ENCODE assay signal across 10 cellular contexts in the genomic region with DNA sequence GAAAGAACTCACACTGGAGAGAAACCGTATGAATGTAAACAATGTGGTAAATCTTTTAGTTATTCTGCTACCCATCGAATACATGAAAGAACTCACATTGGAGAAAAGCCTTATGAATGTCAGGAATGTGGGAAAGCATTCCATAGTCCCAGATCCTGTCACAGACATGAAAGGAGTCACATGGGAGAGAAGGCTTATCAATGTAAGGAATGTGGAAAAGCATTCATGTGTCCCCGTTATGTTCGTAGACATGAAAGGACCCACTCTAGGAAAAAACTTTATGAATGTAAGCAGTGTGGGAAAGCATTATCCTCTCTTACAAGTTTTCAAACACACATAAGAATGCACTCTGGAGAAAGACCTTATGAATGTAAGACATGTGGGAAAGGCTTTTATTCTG. TPM values are rescaled to one million over a fixed set of nuclear protein-coding genes. Genes with fewer than 3 reads are reported as not detected.
DNase-seq lines count a peak whose midpoint lies in the region; ATAC-seq, FAIRE-seq and TF ChIP-seq lines count a peak whose summit lies in the region.
"Not testable (repeated sequence)": the region's sequence is repeated elsewhere in the genome, so short reads cannot be mapped to it uniquely, and the experiment has no call there.
"Had no signal": no experiment of that assay in that cellular context is flagged by ENCODE, and none has a peak within 500 bp of the region (broad histone marks: within the 10 kb centered on the region; RNA-seq: fewer than 3 reads in every experiment).

No MANE protein-coding gene starts in this region.

- not testable (repeated sequence) for H3K4me1 Mint-ChIP-seq in CD8-positive, alpha-beta T cell (ENCODE audit: low read depth)

- H3K23ac ChIP-seq in mesendoderm (ENCODE audit: low read length) = not testable (repeated sequence)

- FAIRE-seq in GM12892 (lab: Jason Lieb, UNC) = peak; percentile 21

- H3K27me3 ChIP-seq in CD8-positive, alpha-beta T cell (ENCODE audit: insufficient read depth, low read length); mesendoderm (ENCODE audit: insufficient read depth, low read length, poor library complexity); subcutaneous abdominal adipose tissue (ENCODE audit: control insufficient read depth in 5 of 5, insufficient read depth in 4 of 5, low read length in 5 of 5): not testable (repeated sequence)

- not testable (repeated sequence) for H3K4me2 ChIP-seq in OCI-LY7 (ENCODE audit: low read length); mesendoderm (ENCODE audit: low read length)

- ATAC-seq in CD8-positive, alpha-beta T cell = not testable (repeated sequence)

- H3K9me3 Mint-ChIP-seq in CD8-positive, alpha-beta T cell = peaks cover 50% of the 10 kb centered on the region

- not testable (repeated sequence) for H3K27me3 Mint-ChIP-seq in CD8-positive, alpha-beta T cell (ENCODE audit: low read depth)

- H3K18ac ChIP-seq in mesendoderm (ENCODE audit: low read length) = not testable (repeated sequence)

- peaks cover 73% of the 10 kb centered on the region for H3K36me3 Mint-ChIP-seq in CD8-positive, alpha-beta T cell

- H3K27ac Mint-ChIP-seq in CD8-positive, alpha-beta T cell = not testable (repeated sequence)

- H3K79me1 ChIP-seq in mesendoderm (ENCODE audit: low read length) = not testable (repeated sequence)

- H3K27ac ChIP-seq in CD8-positive, alpha-beta T cell (ENCODE audit: low read depth, low read length); OCI-LY7 (ENCODE audit: low read depth, low read length, poor library complexity, severe bottlenecking); coronary artery; mesendoderm (ENCODE audit: low read depth, low read length); subcutaneous abdominal adipose tissue (ENCODE audit: low read depth, low read length): not testable (repeated sequence)

- CTCF ChIA-PET in CD8-positive, alpha-beta T cell (lab: Charles Lee); OCI-LY7 (lab: Charles Lee; ENCODE audit: unreplicated experiment): not testable (repeated sequence)

- not testable (repeated sequence) for H2AFZ ChIP-seq in OCI-LY7 (ENCODE audit: low read length)

- POLR2A ChIA-PET in CD8-positive, alpha-beta T cell (lab: Charles Lee); OCI-LY7 (lab: Charles Lee): not testable (repeated sequence)

- not testable (repeated sequence) for TF ChIP-seq CTCF in CD8-positive, alpha-beta T cell (IDR thresholded peaks at IDR 0.05); OCI-LY7 (conservative IDR thresholded peaks at IDR 0.05; ENCODE audit: low read length); coronary artery (IDR thresholded peaks at IDR 0.05)

- H2BK120ac ChIP-seq in mesendoderm (ENCODE audit: low read depth, low read length) = not testable (repeated sequence)

- not testable (repeated sequence) for H2BK15ac ChIP-seq in mesendoderm (replicated peaks; ENCODE audit: low read depth)

- H3K9me2 ChIP-seq in OCI-LY7 (ENCODE audit: insufficient read depth, low read length) = not testable (repeated sequence)

- not testable (repeated sequence) for H4K20me1 ChIP-seq in OCI-LY7 (ENCODE audit: insufficient read depth, low read length)

- H3K36me3 ChIP-seq in CD8-positive, alpha-beta T cell (ENCODE audit: insufficient read depth, low read length) = peaks cover 16% of the 10 kb centered on the region
- H3K36me3 ChIP-seq in OCI-LY7 (ENCODE audit: insufficient read depth, low read length) (peaks cover 51% of the 10 kb centered on the region), subcutaneous abdominal adipose tissue (ENCODE audit: control insufficient read depth in 5 of 5, insufficient read depth in 5 of 5, low read length in 5 of 5) (peaks cover 8 to 18% (median 17%) of the 10 kb centered on the region in 5 donors)
- H3K36me3 ChIP-seq in mesendoderm (ENCODE audit: control insufficient read depth, insufficient read depth, low read length) = not testable (repeated sequence)

- not testable (repeated sequence) for H3K56ac ChIP-seq in mesendoderm (ENCODE audit: low read length)

- not testable (repeated sequence) for TF ChIP-seq POLR2A in GM12892 (IDR thresholded peaks at IDR 0.05; ENCODE audit: low read depth, low read length)

- H3K79me2 ChIP-seq in OCI-LY7 (ENCODE audit: insufficient read depth, low read depth, low read length); mesendoderm (ENCODE audit: control insufficient read depth, insufficient read depth, low read length): not testable (repeated sequence)

- WGBS in mesendoderm (ENCODE audit: extremely low coverage, insufficient coverage, low lambda C conversion rate) = no CpG with 5 or more reads among the region's 4 CpGs

- peak overlapping the region; percentile 21 for H3K4me3 ChIP-seq in CD8-positive, alpha-beta T cell (ENCODE audit: low read depth, low read length)
- H3K4me3 ChIP-seq in OCI-LY7 (ENCODE audit: low read depth, low read length, poor library complexity, severe bottlenecking); mesendoderm (ENCODE audit: low read length): not testable (repeated sequence)
- peak overlapping the region; percentile 24 for H3K4me3 ChIP-seq in coronary artery
- H3K4me3 ChIP-seq in subcutaneous abdominal adipose tissue (ENCODE audit: low read depth in 1 of 5, low read length in 5 of 5) = peak overlapping the region in 4 of 5 donors; percentile 8 to 32 (median 21)

- H3K9ac ChIP-seq in mesendoderm (ENCODE audit: low read length); subcutaneous abdominal adipose tissue (ENCODE audit: low read length in 5 of 5): not testable (repeated sequence)

- not testable (repeated sequence) for DNase-seq in CD8-positive, alpha-beta T cell; GM12892 (ENCODE audit: insufficient read length); OCI-LY7 (ENCODE audit: low spot score); coronary artery (ENCODE audit: low spot score)
- DNase-seq in SW480 (ENCODE audit: low spot score) = peak; percentile 8
- DNase-seq in mesendoderm = peak; percentile 19

- H4K8ac ChIP-seq in mesendoderm (ENCODE audit: low read depth, low read length) = not testable (repeated sequence)

- intact Hi-C loops in CD8-positive, alpha-beta T cell (cut with DNase I, micrococcal nuclease); OCI-LY7 (cut with micrococcal nuclease; ENCODE audit: unreplicated experiment): not testable (repeated sequence)

- peaks cover 45% of the 10 kb centered on the region for H3K9me3 ChIP-seq in CD8-positive, alpha-beta T cell (ENCODE audit: low read length)
- not testable (repeated sequence) for H3K9me3 ChIP-seq in OCI-LY7 (ENCODE audit: low read length)
- H3K9me3 ChIP-seq in subcutaneous abdominal adipose tissue (ENCODE audit: control insufficient read depth in 5 of 5, low read length in 5 of 5) = peaks cover 24 to 47% (median 28%) of the 10 kb centered on the region in 5 donors

- H3K4me1 ChIP-seq in CD8-positive, alpha-beta T cell (ENCODE audit: insufficient read depth, low read length); OCI-LY7 (ENCODE audit: insufficient read depth, low read length, poor library complexity, severe bottlenecking); mesendoderm (ENCODE audit: control insufficient read depth, low read depth, low read length); subcutaneous abdominal adipose tissue (ENCODE audit: control insufficient read depth in 5 of 5, insufficient read depth in 5 of 5, low read length in 5 of 5): not testable (repeated sequence)

- H3K4ac ChIP-seq in mesendoderm (ENCODE audit: low read depth, low read length) = not testable (repeated sequence)

- not testable (repeated sequence) for H2AK5ac ChIP-seq in mesendoderm (ENCODE audit: low read length)

- not testable (repeated sequence) for H2BK5ac ChIP-seq in mesendoderm (ENCODE audit: low read length)

- not testable (repeated sequence) for H4K5ac ChIP-seq in mesendoderm (ENCODE audit: low read length)

- H3K4me3 Mint-ChIP-seq in CD8-positive, alpha-beta T cell = not testable (repeated sequence)

- BruUV-seq in OCI-LY7 (replicated peaks; lab: Mats Ljungman, UMichigan) = TSS peak; percentile 50

RNA-seq across cellular contexts. Expression of a gene that starts 19.2 kb away (rescaled TPM):
- 1 to 10 TPM; 6.2 to 7.9 TPM for total RNA-seq in CD8-positive, alpha-beta T cell
- 7.4 TPM for polyA plus RNA-seq in GM12892 (2012; ENCODE audit: missing spikeins)
- total RNA-seq in OCI-LY7 (2014; rRNA removed; shearing (Covaris generic)) = 38.1 and 40.2 TPM in 2 replicates
- total RNA-seq in OCI-LY7 (2022) = 33.8 and 45.5 TPM in 2 replicates
- polyA plus RNA-seq in mesendoderm (2013, experiment 1 of 2) = 0.24 TPM
- polyA plus RNA-seq in mesendoderm (2013, experiment 2 of 2) = 0.17 TPM
- total RNA-seq: A172, H1, H7 had no signal

RNA-seq across cellular contexts. Expression of a gene that starts 19.8 kb away (rescaled TPM):
- total RNA-seq in CD8-positive, alpha-beta T cell = 1 to 10 TPM; 1.7 to 2.0 TPM
- 2.2 TPM for polyA plus RNA-seq in GM12892 (2012; ENCODE audit: missing spikeins)
- 7.1 and 9.7 TPM in 2 replicates for total RNA-seq in OCI-LY7 (2014; rRNA removed; shearing (Covaris generic))
- total RNA-seq in OCI-LY7 (2022) = 13.9 and 15.8 TPM in 2 replicates
- 6.7 TPM for polyA plus RNA-seq in mesendoderm (2013, experiment 1 of 2)
- polyA plus RNA-seq in mesendoderm (2013, experiment 2 of 2) = 6.6 TPM
- total RNA-seq: A172 had no signal

RNA-seq across cellular contexts. Expression of a gene that starts 53.7 kb away (rescaled TPM):
- 1 to 10 TPM; 6.4 to 7.9 TPM for total RNA-seq in CD8-positive, alpha-beta T cell
- polyA plus RNA-seq in GM12892 (2012; ENCODE audit: missing spikeins) = 6.2 TPM
- 7.5 and 7.9 TPM in 2 replicates for total RNA-seq in OCI-LY7 (2014; rRNA removed; shearing (Covaris generic))
- 15.2 and 16.6 TPM in 2 replicates for total RNA-seq in OCI-LY7 (2022)
- 2.6 TPM for polyA plus RNA-seq in mesendoderm (2013, experiment 1 of 2)
- 2.3 TPM for polyA plus RNA-seq in mesendoderm (2013, experiment 2 of 2)

RNA-seq across cellular contexts. Expression of a gene that starts 57.1 kb away (rescaled TPM):
- total RNA-seq in CD8-positive, alpha-beta T cell = 10 to 100 TPM; 10.8 to 10.9 TPM
- polyA plus RNA-seq in GM12892 (2012; ENCODE audit: missing spikeins) = 14.2 TPM
- 18.2 and 20.4 TPM in 2 replicates for total RNA-seq in OCI-LY7 (2014; rRNA removed; shearing (Covaris generic))
- total RNA-seq in OCI-LY7 (2022) = 28.2 and 28.4 TPM in 2 replicates
- polyA plus RNA-seq in mesendoderm (2013, experiment 1 of 2) = 3.5 TPM
- 3.5 TPM for polyA plus RNA-seq in mesendoderm (2013, experiment 2 of 2)
